ENCODE assay signal across 20 cellular contexts in genomic region chr2:105582952-105583660, GRCh38.
DNase-seq lines count a peak whose midpoint lies in the region; ATAC-seq, FAIRE-seq and TF ChIP-seq lines count a peak whose summit lies in the region.
"Had no signal": no experiment of that assay in that cellular context is flagged by ENCODE, and none has a peak within 500 bp of the region (broad histone marks: within the 10 kb centered on the region; RNA-seq: fewer than 3 reads in every experiment).

No MANE protein-coding gene starts in this region.

- no peaks in the 10 kb centered on the region for H3K36me3 ChIP-seq in keratinocyte (ENCODE audit: control insufficient read depth in 2 of 2, extremely low read depth in 1 of 2, insufficient read depth in 2 of 2, low read length in 2 of 2)
- H3K36me3 ChIP-seq: BLaER1 had no signal

- H3K27me3 ChIP-seq in keratinocyte (ENCODE audit: control insufficient read depth, extremely low read depth, insufficient read depth, low read length) = no peaks in the 10 kb centered on the region
- H3K27me3 ChIP-seq: BLaER1 had no signal

- no peak overlapping the region for H3K4me2 ChIP-seq in keratinocyte (ENCODE audit: control insufficient read depth, extremely low read depth, insufficient read depth, low read depth, low read length)
- H3K4me2 ChIP-seq: BLaER1 had no signal

- H2AFZ ChIP-seq in keratinocyte (ENCODE audit: control insufficient read depth, low read length) = no peak overlapping the region

- dilution Hi-C loops in keratinocyte (cut with MboI; ENCODE audit: extremely low pct_ligation_motif_present, low sequenced_read_pairs) = no loop called here

- peak; percentile 79 for FAIRE-seq in keratinocyte (lab: Jason Lieb, UNC)
- FAIRE-seq: GM18507 had no signal

- no peak for ATAC-seq in stimulated activated effector memory CD8-positive, alpha-beta T cell treated with anti-CD3 and anti-CD28 coated beads, Interleukin-12 subunit alpha, Interleukin-12 subunit beta, amount 100 ng/mL, for 72 hours
- no peak for ATAC-seq in HG02970 (IDR thresholded peaks at IDR 0.05; ENCODE audit: low FRiP score, unreplicated experiment)
- ATAC-seq: HCT116 had no signal

- TF ChIP-seq CTCF in keratinocyte (optimal IDR thresholded peaks at IDR 0.05 in 1 of 3, IDR thresholded peaks at IDR 0.05 in 1 of 3, conservative IDR thresholded peaks at IDR 0.05 in 1 of 3; ENCODE audit: extremely low read depth in 1 of 3, insufficient read depth in 2 of 3, low read length in 3 of 3) = no peak

- no peaks in the 10 kb centered on the region for H3K9me1 ChIP-seq in keratinocyte (ENCODE audit: control insufficient read depth, extremely low read depth, insufficient read depth, low read length)

- DNase-seq in NCI-H2171 treated with DMSO at 0.1 percent for 48 hours (lab: John Stamatoyannopoulos, UW) (peak; percentile 9), NCI-H2171 (lab: John Stamatoyannopoulos, UW) (no peak), NCI-H526 (lab: John Stamatoyannopoulos, UW) (peak; percentile 94 to 96), keratinocyte (ENCODE audit: low read depth, low spot score) (no peak), T-helper 2 cell (no peak), ACHN (no peak)
- no peak for DNase-seq in stimulated activated effector memory CD8-positive, alpha-beta T cell treated with anti-CD3 and anti-CD28 coated beads, Interleukin-12 subunit alpha, Interleukin-12 subunit beta, amount 100 ng/mL, for 72 hours (ENCODE audit: low spot score in 2 of 2)
- DNase-seq: activated CD4-positive, CD25-positive, alpha-beta regulatory T cell treated with anti-CD3 and anti-CD28 coated beads, Interleukin-2, amount 50 U/mL, for 72 hours; activated effector memory CD4-positive, alpha-beta T cell treated with Interleukin-2 at 50 U/mL for 16 hours; DMS79; Karpas-422; NCI-H1105; NCI-H510A; OCI-M1; T1000 had no signal

- H3K27ac Mint-ChIP-seq in stimulated activated effector memory CD8-positive, alpha-beta T cell treated with anti-CD3 and anti-CD28 coated beads, Interleukin-12 subunit alpha, Interleukin-12 subunit beta, amount 100 ng/mL, for 72 hours = peak overlapping the region; percentile 19

- peaks cover 7% of the 10 kb centered on the region for H3K9me3 Mint-ChIP-seq in stimulated activated effector memory CD8-positive, alpha-beta T cell treated with anti-CD3 and anti-CD28 coated beads, Interleukin-12 subunit alpha, Interleukin-12 subunit beta, amount 100 ng/mL, for 72 hours

- in situ Hi-C loops in ACHN (cut with HindIII; ENCODE audit: low pct_ligation_motif_present, low pct_unique_long_range_greater_than_20kb, low sequenced_read_pairs) = no loop called here

- H4K20me1 ChIP-seq in keratinocyte (ENCODE audit: control insufficient read depth, extremely low read depth, insufficient read depth, low read length) = no peaks in the 10 kb centered on the region
- H4K20me1 ChIP-seq: BLaER1 had no signal

- no peaks in the 10 kb centered on the region for H3K9me3 ChIP-seq in keratinocyte (ENCODE audit: control insufficient read depth, low read depth, low read length)

- H3K4me3 ChIP-seq in keratinocyte (ENCODE audit: control insufficient read depth in 2 of 3, extremely low read depth in 1 of 3, insufficient read depth in 2 of 3, low read depth in 1 of 3, low read length in 3 of 3) = no peak overlapping the region
- H3K4me3 ChIP-seq: BLaER1 had no signal

- H3K4me1 ChIP-seq in keratinocyte (ENCODE audit: control insufficient read depth, extremely low read depth, insufficient read depth, low read length) = peaks cover 5% of the 10 kb centered on the region

- no peaks in the 10 kb centered on the region for H3K79me2 ChIP-seq in keratinocyte (ENCODE audit: control insufficient read depth, insufficient read depth, low read length)

- no peaks in the 10 kb centered on the region for H3K36me3 Mint-ChIP-seq in stimulated activated effector memory CD8-positive, alpha-beta T cell treated with anti-CD3 and anti-CD28 coated beads, Interleukin-12 subunit alpha, Interleukin-12 subunit beta, amount 100 ng/mL, for 72 hours

- H3K4me1 Mint-ChIP-seq in stimulated activated effector memory CD8-positive, alpha-beta T cell treated with anti-CD3 and anti-CD28 coated beads, Interleukin-12 subunit alpha, Interleukin-12 subunit beta, amount 100 ng/mL, for 72 hours = peaks cover 6% of the 10 kb centered on the region

- no peak overlapping the region for H3K27ac ChIP-seq in keratinocyte (ENCODE audit: control insufficient read depth, insufficient read depth, low read length)
- H3K27ac ChIP-seq: BLaER1 had no signal

- no peak overlapping the region for H3K4me3 Mint-ChIP-seq in stimulated activated effector memory CD8-positive, alpha-beta T cell treated with anti-CD3 and anti-CD28 coated beads, Interleukin-12 subunit alpha, Interleukin-12 subunit beta, amount 100 ng/mL, for 72 hours
- H3K4me3 Mint-ChIP-seq: central memory CD8-positive, alpha-beta T cell had no signal

- no peak overlapping the region for H3K9ac ChIP-seq in keratinocyte (ENCODE audit: control insufficient read depth, extremely low read depth, insufficient read depth, low read length)
- H3K9ac ChIP-seq: BLaER1 had no signal

Comparison
In these comparisons a context has a peak if more than half of its experiments do, and no peak if none do; other contexts are left out.
1. DNase-seq: peak in NCI-H2171 treated with DMSO at 0.1 percent for 48 hours (single experiment) and NCI-H526 (2 of 2); none in NCI-H2171 (single experiment), keratinocyte (single experiment), stimulated activated effector memory CD8-positive, alpha-beta T cell treated with anti-CD3 and anti-CD28 coated beads, Interleukin-12 subunit alpha, Interleukin-12 subunit beta, amount 100 ng/mL, for 72 hours (0 of 2), T-helper 2 cell (0 of 5) and ACHN (single experiment).